8 cellular contexts compared by ENCODE assay signal in genomic region chr15:85588657-85589056, GRCh38.
DNase-seq lines count a peak whose midpoint lies in the region; ATAC-seq and TF ChIP-seq lines count a peak whose summit lies in the region.
"Had no signal": no experiment of that assay in that cellular context is flagged by ENCODE, and none has a peak within 500 bp of the region (broad histone marks: within the 10 kb centered on the region; RNA-seq: fewer than 3 reads in every experiment).

No MANE protein-coding gene starts in this region.

- H3K9ac ChIP-seq in Loucy (ENCODE audit: low read depth, low read length, poor library complexity, severe bottlenecking) (no peak overlapping the region), liver (ENCODE audit: low read depth in 1 of 2, low read length in 2 of 2) (peak overlapping the region; percentile 22 to 66), subcutaneous abdominal adipose tissue (ENCODE audit: low read length in 5 of 5) (peak overlapping the region in 1 of 5 donors; percentile 35)

- H3K27me3 Mint-ChIP-seq in brain = no peaks in the 10 kb centered on the region
- H3K27me3 Mint-ChIP-seq: T-cell had no signal

- no peaks in the 10 kb centered on the region for H3K9me3 Mint-ChIP-seq in brain
- H3K9me3 Mint-ChIP-seq: T-cell had no signal

- H3K4me3 ChIP-seq in Loucy (ENCODE audit: low read length, poor library complexity, severe bottlenecking) (no peak overlapping the region), liver (ENCODE audit: low read depth in 1 of 3, low read length in 3 of 3) (no peak overlapping the region), subcutaneous abdominal adipose tissue (ENCODE audit: low read depth in 1 of 5, low read length in 5 of 5) (no peak overlapping the region)

- H2AFZ ChIP-seq in Loucy (ENCODE audit: low read length) = no peak overlapping the region

- peaks cover 39% of the 10 kb centered on the region for H3K4me1 ChIP-seq in Loucy (ENCODE audit: insufficient read depth, low read length, poor library complexity, severe bottlenecking)
- H3K4me1 ChIP-seq in liver (ENCODE audit: control insufficient read depth in 4 of 4, insufficient read depth in 4 of 4, low read length in 3 of 4) = peaks cover 8 to 67% (median 25%) of the 10 kb centered on the region in 4 donors
- peaks cover 11 to 48% (median 31%) of the 10 kb centered on the region in 5 donors for H3K4me1 ChIP-seq in subcutaneous abdominal adipose tissue (ENCODE audit: control insufficient read depth in 5 of 5, insufficient read depth in 5 of 5, low read length in 5 of 5)

- peaks cover 11% of the 10 kb centered on the region; the same call in 1 of the 2 replicates for H3K36me3 ChIP-seq in Loucy (ENCODE audit: insufficient read depth, low read length)
- H3K36me3 ChIP-seq in liver (ENCODE audit: control insufficient read depth in 4 of 4, insufficient read depth in 3 of 4, low read depth in 1 of 4, low read length in 3 of 4) = peaks cover 1 to 7% (median 3%) of the 10 kb centered on the region in 4 donors
- H3K36me3 ChIP-seq in subcutaneous abdominal adipose tissue (ENCODE audit: control insufficient read depth in 5 of 5, insufficient read depth in 5 of 5, low read length in 5 of 5) = peaks cover 0 to 10% (median 0%) of the 10 kb centered on the region in 5 donors

- H4K20me1 ChIP-seq in Loucy (ENCODE audit: insufficient read depth, low read length, poor library complexity, severe bottlenecking) = no peaks in the 10 kb centered on the region

- ATAC-seq in GM21529 (IDR thresholded peaks at IDR 0.05; ENCODE audit: unreplicated experiment) (no peak), GM21576 (IDR thresholded peaks at IDR 0.05; ENCODE audit: unreplicated experiment) (no peak)
- ATAC-seq: T-cell had no signal

- H3K9me3 ChIP-seq in Loucy (ENCODE audit: insufficient read depth, low read depth, low read length) = no peaks in the 10 kb centered on the region
- no peaks in the 10 kb centered on the region for H3K9me3 ChIP-seq in liver (ENCODE audit: control insufficient read depth in 4 of 4, low read length in 3 of 4)
- no peaks in the 10 kb centered on the region for H3K9me3 ChIP-seq in subcutaneous abdominal adipose tissue (ENCODE audit: control insufficient read depth in 5 of 5, low read length in 5 of 5)

- no peak for DNase-seq in activated effector memory CD4-positive, alpha-beta T cell treated with Interleukin-2 at 50 U/mL for 16 hours
- DNase-seq: T-cell had no signal

- H3K27ac Mint-ChIP-seq in brain = peak overlapping the region in 3 of 5 experiments; percentile 2 to 83 (median 27)

- WGBS in liver = 50% methylated on average over 3 of the region's 3 CpGs

- no peaks in the 10 kb centered on the region; the same call in 1 of the 2 replicates for H3F3A ChIP-seq in Loucy (ENCODE audit: low read depth)

- H3K27me3 ChIP-seq in Loucy (ENCODE audit: insufficient read depth, low read length, poor library complexity, severe bottlenecking) (no peaks in the 10 kb centered on the region), liver (ENCODE audit: control insufficient read depth in 4 of 4, insufficient read depth in 4 of 4, low read length in 3 of 4) (no peaks in the 10 kb centered on the region), subcutaneous abdominal adipose tissue (ENCODE audit: control insufficient read depth in 5 of 5, insufficient read depth in 4 of 5, low read length in 5 of 5) (no peaks in the 10 kb centered on the region)

- peaks cover 60% of the 10 kb centered on the region for H3K4me1 Mint-ChIP-seq in brain

- peaks cover 16% of the 10 kb centered on the region for H3K36me3 Mint-ChIP-seq in brain

- H3K27ac ChIP-seq in liver (ENCODE audit: low read depth in 1 of 2, low read length in 2 of 2) (peak overlapping the region; percentile 86 to 87), subcutaneous abdominal adipose tissue (ENCODE audit: low read depth, low read length) (peak overlapping the region; percentile 88)

- H3K4me2 ChIP-seq in Loucy (ENCODE audit: low read depth, low read length, poor library complexity, severe bottlenecking) = peak overlapping the region; percentile 35

- TF ChIP-seq CTCF in Loucy (conservative IDR thresholded peaks at IDR 0.05; ENCODE audit: low read length) = no peak
- TF ChIP-seq CTCF in brain (conservative IDR thresholded peaks at IDR 0.05) = no peak
- TF ChIP-seq CTCF in liver (IDR thresholded peaks at IDR 0.05; ENCODE audit: low read depth, low read length, missing input control) = no peak

- H3K79me2 ChIP-seq in Loucy (ENCODE audit: insufficient read depth, low read length) = peaks cover 63% of the 10 kb centered on the region

- no peaks in the 10 kb centered on the region for H3K9me2 ChIP-seq in Loucy (replicated peaks; ENCODE audit: low read depth, low read length)

- TF ChIP-seq RAD21 in liver (IDR thresholded peaks at IDR 0.05) = no peak

- H3K4me3 Mint-ChIP-seq in brain = no peak overlapping the region
- H3K4me3 Mint-ChIP-seq: T-cell had no signal

TF ChIP-seq in liver, 16 proteins besides CTCF, POLR2A, EP300 and RAD21:
- TF ChIP-seq MAX (IDR thresholded peaks at IDR 0.05) (peak; percentile 11), NR2F2 (IDR thresholded peaks at IDR 0.05) (no peak), HNF4G (IDR thresholded peaks at IDR 0.05) (no peak), JUND (IDR thresholded peaks at IDR 0.05) (no peak)
